ENCODE assay signal across 13 cellular contexts in genomic region chr3:66492672-66493071, GRCh38. TPM values are rescaled to one million over a fixed set of nuclear protein-coding genes. Genes with fewer than 3 reads are reported as not detected.
DNase-seq lines count a peak whose midpoint lies in the region; ATAC-seq and TF ChIP-seq lines count a peak whose summit lies in the region.
"Had no signal": no experiment of that assay in that cellular context is flagged by ENCODE, and none has a peak within 500 bp of the region (broad histone marks: within the 10 kb centered on the region; RNA-seq: fewer than 3 reads in every experiment).

No MANE protein-coding gene starts in this region.

- TF ChIP-seq CTCF in psoas muscle (IDR thresholded peaks at IDR 0.05), result no peak

- peak overlapping the region; percentile 17 to 31 for H3K4me3 ChIP-seq in duodenal mucosa (ENCODE audit: low read depth in 1 of 2, low read length in 2 of 2)
- no peak overlapping the region for H3K4me3 ChIP-seq in psoas muscle
- H3K4me3 ChIP-seq: SJSA1 had no signal

- H3K9me3 ChIP-seq in duodenal mucosa (ENCODE audit: control insufficient read depth in 1 of 2, low read length in 2 of 2) (no peaks in the 10 kb centered on the region), psoas muscle (no peaks in the 10 kb centered on the region)
- H3K9me3 ChIP-seq: SJSA1 had no signal

- H3K27ac ChIP-seq in duodenal mucosa (ENCODE audit: low read depth, low read length), result no peak overlapping the region
- H3K27ac ChIP-seq in psoas muscle, result peak overlapping the region; percentile 17
- H3K27ac ChIP-seq: SJSA1 had no signal

- ATAC-seq in psoas muscle (no peak), GM19035 (IDR thresholded peaks at IDR 0.05; ENCODE audit: unreplicated experiment) (no peak)
- ATAC-seq: activated CD4-positive, alpha-beta T cell treated with anti-CD3 and anti-CD28 coated beads for 36 hours had no signal

- no peaks in the 10 kb centered on the region for H3K27me3 ChIP-seq in duodenal mucosa (ENCODE audit: control insufficient read depth in 1 of 2, insufficient read depth in 2 of 2, low read length in 2 of 2)
- no peaks in the 10 kb centered on the region for H3K27me3 ChIP-seq in psoas muscle (ENCODE audit: insufficient read depth in 3 of 3, low read length in 2 of 3)
- H3K27me3 ChIP-seq: SJSA1 had no signal

- 21 to 37% (median 28%) methylated on average over 7 of the region's 7 CpGs for WGBS in psoas muscle, 3 donors

- intact Hi-C loops in psoas muscle (cut with DNase I), result loop anchor here in 1 of 2 donors (5.0 kb wide), 1 partner anchor 40 kb away; no protein-coding TSS in a partner anchor

- H3K4me1 ChIP-seq in duodenal mucosa (ENCODE audit: control insufficient read depth in 1 of 2, insufficient read depth in 2 of 2, low read length in 2 of 2) (peaks cover 60 to 76% of the 10 kb centered on the region in 2 donors), psoas muscle (peaks cover 86% of the 10 kb centered on the region)

- H3K36me3 ChIP-seq in duodenal mucosa (ENCODE audit: control insufficient read depth in 1 of 2, insufficient read depth in 2 of 2, low read length in 2 of 2), result no peaks in the 10 kb centered on the region
- H3K36me3 ChIP-seq in psoas muscle (ENCODE audit: insufficient read depth in 1 of 2, low read depth in 1 of 2), result no peaks in the 10 kb centered on the region
- H3K36me3 ChIP-seq: SJSA1 had no signal

- DNase-seq in DMS153 (lab: John Stamatoyannopoulos, UW), result peak; percentile 76
- peak; percentile 56 for DNase-seq in NCI-H2029 (lab: John Stamatoyannopoulos, UW)
- DNase-seq in psoas muscle, result no peak
- no peak for DNase-seq in NCI-H2227 (lab: John Stamatoyannopoulos, UW; ENCODE audit: unreplicated experiment)
- DNase-seq in activated CD8-positive, alpha-beta memory T cell treated with anti-CD3 and anti-CD28 coated beads for 24 hours, result no peak
- DNase-seq: activated CD4-positive, alpha-beta T cell treated with anti-CD3 and anti-CD28 coated beads for 36 hours; activated naive CD4-positive, alpha-beta T cell treated with Interleukin-2 at 50 U/mL for 16 hours; COR-L47; MV-4-11; occipital lobe had no signal

- no peak overlapping the region for H3K9ac ChIP-seq in duodenal mucosa (ENCODE audit: low read depth in 1 of 2, low read length in 2 of 2)

RNA-seq across cellular contexts. Expression of gene LRIG1, which starts 8.2 kb away (rescaled TPM):
- 100 to 1,000 TPM in 1 of 4 donors, 10 to 100 TPM in 3; 41.1 to 119 (median 49.8) TPM for total RNA-seq in psoas muscle
- polyA plus RNA-seq in psoas muscle, result 10 to 100 TPM in 2 of 3 donors, 1 to 10 TPM in 1; 9.8 to 29.4 (median 29.0) TPM

Comparison
In these comparisons a context has a peak if more than half of its experiments do, and no peak if none do; other contexts are left out.
1. DNase-seq: peak in DMS153 (single experiment) and NCI-H2029 (single experiment); none in psoas muscle (0 of 2), NCI-H2227 (single experiment) and activated CD8-positive, alpha-beta memory T cell treated with anti-CD3 and anti-CD28 coated beads for 24 hours (single experiment).